In genomic region chr10:69230128-69230527, GRCh38 we compare ENCODE assay signal across 19 cellular contexts. TPM values are rescaled to one million over a fixed set of nuclear protein-coding genes. Genes with fewer than 3 reads are reported as not detected.
DNase-seq lines count a peak whose midpoint lies in the region; ATAC-seq and TF ChIP-seq lines count a peak whose summit lies in the region.
"Had no signal": no experiment of that assay in that cellular context is flagged by ENCODE, and none has a peak within 500 bp of the region (broad histone marks: within the 10 kb centered on the region; RNA-seq: fewer than 3 reads in every experiment).

No MANE protein-coding gene starts in this region.

- CTCF ChIA-PET in HCT116 (lab: Charles Lee): no interaction called here

- H3K36me3 ChIP-seq in HCT116 (ENCODE audit: control insufficient read depth in 1 of 2, insufficient read depth in 2 of 2, low read length in 2 of 2) (no peaks in the 10 kb centered on the region), duodenal mucosa (ENCODE audit: control insufficient read depth in 1 of 2, insufficient read depth in 2 of 2, low read length in 2 of 2) (peaks cover 3 to 33% of the 10 kb centered on the region in 2 donors), spleen (no peaks in the 10 kb centered on the region)
- H3K36me3 ChIP-seq: ovary, sigmoid colon, SJSA1, tibial nerve had no signal

- TF ChIP-seq RAD21 in HCT116 (IDR thresholded peaks at IDR 0.05; ENCODE audit: low read depth): no peak

- POLR2A ChIA-PET in HCT116 (lab: Charles Lee): no interaction called here

- H4K20me1 ChIP-seq in HCT116 (ENCODE audit: insufficient read depth): no peaks in the 10 kb centered on the region

- RAD21 ChIA-PET in HCT116 (lab: Charles Lee; ENCODE audit: low non-redundant PET in 1 of 2, low total read pairs in 2 of 2, uncharacterized antibody in 2 of 2, unreplicated experiment in 2 of 2): no interaction called here

- H3K36me3 Mint-ChIP-seq in activated CD4-positive, alpha-beta T cell treated with anti-CD3 and anti-CD28 coated beads, Interleukin-2, amount 10 ng/mL, durations not matched to agents 24 days and 14 days (ENCODE audit: low read depth): no peaks in the 10 kb centered on the region

- H3K9me3 ChIP-seq in HCT116 (ENCODE audit: control insufficient read depth in 1 of 2, insufficient read depth in 1 of 2, low read depth in 1 of 2, low read length in 2 of 2) (no peaks in the 10 kb centered on the region), duodenal mucosa (ENCODE audit: control insufficient read depth in 1 of 2, low read length in 2 of 2) (no peaks in the 10 kb centered on the region), spleen (no peaks in the 10 kb centered on the region)
- H3K9me3 ChIP-seq: ovary, sigmoid colon, SJSA1, tibial nerve had no signal

- H3K4me1 Mint-ChIP-seq in activated CD4-positive, alpha-beta T cell treated with anti-CD3 and anti-CD28 coated beads, Interleukin-2, amount 10 ng/mL, durations not matched to agents 24 days and 14 days: peaks cover 64% of the 10 kb centered on the region

- H2AFZ ChIP-seq in HCT116 (ENCODE audit: low read depth, low read length, poor library complexity, severe bottlenecking): no peak overlapping the region

- H3K9me3 Mint-ChIP-seq in activated CD4-positive, alpha-beta T cell treated with anti-CD3 and anti-CD28 coated beads, Interleukin-2, amount 10 ng/mL, durations not matched to agents 24 days and 14 days: no peaks in the 10 kb centered on the region

- ATAC-seq in HCT116 (no peak), HG02571 (IDR thresholded peaks at IDR 0.05; ENCODE audit: unreplicated experiment) (no peak)
- ATAC-seq: PC-3 had no signal

- peak overlapping the region; percentile 86 for H3K4me3 Mint-ChIP-seq in activated CD4-positive, alpha-beta T cell treated with anti-CD3 and anti-CD28 coated beads, Interleukin-2, amount 10 ng/mL, durations not matched to agents 24 days and 14 days

- BruUV-seq in HCT116 (replicated peaks; lab: Mats Ljungman, UMichigan): no TSS peak

- intact Hi-C loops in activated CD4-positive, alpha-beta T cell treated with anti-CD3 and anti-CD28 coated beads, Interleukin-2, amount 10 ng/mL, durations not matched to agents 24 days and 14 days (cut with micrococcal nuclease): no loop called here
- intact Hi-C loops in HCT116 (cut with micrococcal nuclease) (no loop called here), spleen (cut with DNase I; ENCODE audit: low total_unique reads) (no loop called here)

- TF ChIP-seq CTCF in HCT116 (IDR thresholded peaks at IDR 0.05 in 2 of 3, conservative IDR thresholded peaks at IDR 0.05 in 1 of 3; ENCODE audit: borderline replicate concordance in 1 of 3, insufficient read depth in 1 of 3, low read depth in 2 of 3, low read length in 2 of 3): no peak
- no peak for TF ChIP-seq CTCF in spleen (IDR thresholded peaks at IDR 0.05 in 8 of 11, conservative IDR thresholded peaks at IDR 0.05 in 3 of 11)

- no peaks in the 10 kb centered on the region for H3K9me2 ChIP-seq in HCT116 (ENCODE audit: insufficient read depth)

- no peak overlapping the region for H3K4me3 ChIP-seq in HCT116 (replicated peaks in 1 of 2; ENCODE audit: low read depth in 1 of 2, low read length in 2 of 2)
- H3K4me3 ChIP-seq in duodenal mucosa (ENCODE audit: low read depth in 1 of 2, low read length in 2 of 2): peak overlapping the region in 1 of 2 donors; percentile 48
- no peak overlapping the region for H3K4me3 ChIP-seq in spleen
- H3K4me3 ChIP-seq: ovary, SJSA1, tibial nerve had no signal

- no peak for TF ChIP-seq POLR2A in HCT116 (IDR thresholded peaks at IDR 0.05; ENCODE audit: borderline replicate concordance, extremely low read depth, insufficient read depth, insufficient read length)
- TF ChIP-seq POLR2A in spleen (IDR thresholded peaks at IDR 0.05): no peak

- H3K27ac ChIP-seq in HCT116 (ENCODE audit: low read depth, low read length) (no peak overlapping the region), duodenal mucosa (ENCODE audit: low read depth, low read length) (peak overlapping the region; percentile 34), spleen (peak overlapping the region in 7 of 8 donors; percentile 42 to 89 (median 82))
- H3K27ac ChIP-seq: C4-2B, ovary, sigmoid colon, SJSA1 had no signal

- H3K4me2 ChIP-seq in HCT116 (ENCODE audit: low read length): 0 out of 2 replicates have a peak overlapping the region, but pooled peaks have one; percentile 41

- no peak for DNase-seq in activated CD4-positive, alpha-beta T cell treated with anti-CD3 and anti-CD28 coated beads, Interleukin-2, amount 10 ng/mL, durations not matched to agents 24 days and 14 days
- no peak for DNase-seq in activated CD4-positive, alpha-beta T cell treated with anti-CD3 and anti-CD28 coated beads for 4 hours
- no peak for DNase-seq in HCT116 (ENCODE audit: low read depth, low spot score)
- peak; percentile 61 for DNase-seq in spleen
- no peak for DNase-seq in mucosa of gallbladder (ENCODE audit: low spot score)
- DNase-seq in UCSD-AML1 (lab: John Stamatoyannopoulos, UW; ENCODE audit: unreplicated experiment): no peak
- DNase-seq: activated CD4-positive, alpha-beta T cell treated with anti-CD3 and anti-CD28 coated beads for 36 hours; DMS79 treated with DMSO at 0.1 percent for 48 hours; midbrain; NCI-H1092 treated with DMSO at 0.1 percent for 48 hours; NCI-H526 treated with DMSO at 0.1 percent for 48 hours; ovary; PC-3; sigmoid colon had no signal

- H3K4me1 ChIP-seq in HCT116 (ENCODE audit: control insufficient read depth in 1 of 2, insufficient read depth in 2 of 2, low read length in 2 of 2): peaks cover 17 to 49% of the 10 kb centered on the region in 2 experiments
- H3K4me1 ChIP-seq in duodenal mucosa (ENCODE audit: control insufficient read depth in 1 of 2, insufficient read depth in 2 of 2, low read length in 2 of 2): peaks cover 51 to 52% of the 10 kb centered on the region in 2 donors
- H3K4me1 ChIP-seq in spleen: peaks cover 12 to 55% (median 39%) of the 10 kb centered on the region in 6 donors
- H3K4me1 ChIP-seq: sigmoid colon had no signal

- no peaks in the 10 kb centered on the region for H3K27me3 Mint-ChIP-seq in activated CD4-positive, alpha-beta T cell treated with anti-CD3 and anti-CD28 coated beads, Interleukin-2, amount 10 ng/mL, durations not matched to agents 24 days and 14 days
- H3K27me3 Mint-ChIP-seq: activated CD4-positive, alpha-beta T cell treated with anti-CD3 and anti-CD28 coated beads for 36 hours had no signal

- H3K27me3 ChIP-seq in HCT116 (ENCODE audit: insufficient read depth, low read length): no peaks in the 10 kb centered on the region
- H3K27me3 ChIP-seq in duodenal mucosa (ENCODE audit: control insufficient read depth in 1 of 2, insufficient read depth in 2 of 2, low read length in 2 of 2): no peaks in the 10 kb centered on the region
- H3K27me3 ChIP-seq in spleen (replicated peaks in 1 of 7): no peaks in the 10 kb centered on the region
- H3K27me3 ChIP-seq: ovary, sigmoid colon, SJSA1, tibial nerve had no signal

- no peaks in the 10 kb centered on the region for H3K79me2 ChIP-seq in HCT116 (ENCODE audit: insufficient read depth, low read length)

- peak overlapping the region; percentile 95 for H3K27ac Mint-ChIP-seq in activated CD4-positive, alpha-beta T cell treated with anti-CD3 and anti-CD28 coated beads, Interleukin-2, amount 10 ng/mL, durations not matched to agents 24 days and 14 days

- H3K9ac ChIP-seq in HCT116 (ENCODE audit: low read length): no peak overlapping the region
- H3K9ac ChIP-seq in duodenal mucosa (ENCODE audit: low read depth in 1 of 2, low read length in 2 of 2): peak overlapping the region; percentile 20 to 46

- WGBS in spleen, 5 donors: 61 to 74% (median 67%) methylated on average over 3 to 5 of the region's 5 CpGs

TF ChIP-seq in HCT116, 20 proteins besides CTCF, POLR2A, EP300 and RAD21 (continues in another document):
- TF ChIP-seq SIN3A (IDR thresholded peaks at IDR 0.05; ENCODE audit: low read depth) (no peak), POLR2AphosphoS5 (IDR thresholded peaks at IDR 0.05; ENCODE audit: low read depth, low read length) (no peak), YY1 (IDR thresholded peaks at IDR 0.05; ENCODE audit: extremely low read depth, insufficient replicate concordance, low read depth, low read length) (no peak), FOSL1 (IDR thresholded peaks at IDR 0.05; ENCODE audit: low read depth) (no peak), ELF1 (IDR thresholded peaks at IDR 0.05; ENCODE audit: borderline replicate concordance, low read depth) (no peak), SRF (IDR thresholded peaks at IDR 0.05; ENCODE audit: low read depth) (no peak), MAX (IDR thresholded peaks at IDR 0.05) (no peak), JUND (IDR thresholded peaks at IDR 0.05) (no peak), EZH2 (IDR thresholded peaks at IDR 0.05) (no peak), SP1 (IDR thresholded peaks at IDR 0.05; ENCODE audit: low read depth) (no peak), CBX3 (IDR thresholded peaks at IDR 0.05; ENCODE audit: low read depth) (no peak), ZNF274 (IDR thresholded peaks at IDR 0.05; ENCODE audit: low read depth, low read length) (no peak), ATF3 (IDR thresholded peaks at IDR 0.05) (no peak)

RNA-seq across cellular contexts. Expression of gene HKDC1, which starts 10.0 kb away (rescaled TPM):
- 0.07 and 0.09 TPM in 2 replicates for total RNA-seq in activated CD4-positive, alpha-beta T cell treated with anti-CD3 and anti-CD28 coated beads, Interleukin-2, amount 10 ng/mL, durations not matched to agents 24 days and 14 days
- total RNA-seq in HCT116 (2021; ENCODE audit: unreplicated experiment) (1.7 TPM), spleen (1 to 10 TPM in 2 of 7 donors, under 1 TPM in 4, not detected in 1; 0.43 to 3.0 (median 0.79) TPM), mucosa of gallbladder (41.2 TPM)
- polyA plus RNA-seq in HCT116 (2012): 6.1 and 6.6 TPM in 2 replicates
- 1 to 10 TPM in 1 of 3 donors, under 1 TPM in 2; 0.26 to 1.1 (median 0.46) TPM for polyA plus RNA-seq in spleen
- total RNA-seq: sigmoid colon had no signal

RNA-seq across cellular contexts. Expression of gene HK1, which starts 48.2 kb away (rescaled TPM):
- 183 and 185 TPM in 2 replicates for total RNA-seq in activated CD4-positive, alpha-beta T cell treated with anti-CD3 and anti-CD28 coated beads, Interleukin-2, amount 10 ng/mL, durations not matched to agents 24 days and 14 days
- total RNA-seq in HCT116 (2021; ENCODE audit: unreplicated experiment) (50.3 TPM), spleen (100 to 1,000 TPM in 1 of 7 donors, 10 to 100 TPM in 6; 59.3 to 108 (median 81.0) TPM), mucosa of gallbladder (70.7 TPM)
- 74.9 and 80.9 TPM in 2 replicates for polyA plus RNA-seq in HCT116 (2012)
- 10 to 100 TPM; 19.0 to 32.5 (median 19.1) TPM for polyA plus RNA-seq in spleen

RNA-seq across cellular contexts. Expression of gene SUPV3L1, which starts 50.1 kb away (rescaled TPM):
- 58.3 and 63.9 TPM in 2 replicates for total RNA-seq in activated CD4-positive, alpha-beta T cell treated with anti-CD3 and anti-CD28 coated beads, Interleukin-2, amount 10 ng/mL, durations not matched to agents 24 days and 14 days
- total RNA-seq in HCT116 (2021; ENCODE audit: unreplicated experiment): 59.7 TPM
- 30.4 and 41.4 TPM in 2 replicates for polyA plus RNA-seq in HCT116 (2012)
- 10 to 100 TPM; 24.2 to 40.5 (median 31.1) TPM for total RNA-seq in spleen
- polyA plus RNA-seq in spleen: 10 to 100 TPM; 47.5 to 95.6 (median 62.8) TPM
- total RNA-seq in mucosa of gallbladder: 21.8 TPM

Comparison
In these comparisons a context has a peak if more than half of its experiments do, and no peak if none do; other contexts are left out.
1. RNA of gene HKDC1, which starts 10.0 kb away (total RNA-seq): 41.2 TPM in mucosa of gallbladder (single experiment); 1.7 TPM in HCT116 (single experiment), 0.43 to 3.0 TPM in spleen and 0.07 to 0.09 TPM in activated CD4-positive, alpha-beta T cell treated with anti-CD3 and anti-CD28 coated beads, Interleukin-2, amount 10 ng/mL, durations not matched to agents 24 days and 14 days; every median in the first group is over 10 times any median in the second.